Comparison of ENCODE assay signal across 21 cellular contexts in genomic region chr4:82814034-82814433, GRCh38.
"Had no signal": no experiment of that assay in that cellular context is flagged by ENCODE, and none has a peak within 500 bp of the region (broad histone marks: within the 10 kb centered on the region; RNA-seq: fewer than 3 reads in every experiment).

No MANE protein-coding gene starts in this region.

- H3K9me3 ChIP-seq: MG63, SJSA1 had no signal

- DNase-seq: IMR-90, Karpas-422, KG1, MG63, NCI-H1092, NCI-H1105 treated with DMSO at 0.1 percent for 48 hours, NCI-H1417 treated with DMSO at 0.1 percent for 48 hours, NCI-H146, NCI-H1694 treated with DMSO at 0.1 percent for 48 hours, NCI-H1930, NCI-H2081, NCI-H2107, NCI-H2171 treated with DMSO at 0.1 percent for 48 hours, NCI-H345, NCI-H446 treated with DMSO at 0.1 percent for 48 hours, NCI-H526, Right ventricle myocardium superior, RPMI8226, SIG-M5 had no signal

- H3K4me3 ChIP-seq: MG63, SJSA1, SK-N-MC had no signal

- H3K27me3 ChIP-seq: MG63, SJSA1 had no signal

- H3K27ac ChIP-seq: SJSA1, SK-N-MC had no signal
